12 cellular contexts compared by ENCODE assay signal in genomic region chr2:42092084-42092996, GRCh38. TPM values are rescaled to one million over a fixed set of nuclear protein-coding genes. Genes with fewer than 3 reads are reported as not detected.
DNase-seq lines count a peak whose midpoint lies in the region; ATAC-seq and TF ChIP-seq lines count a peak whose summit lies in the region.
"Had no signal": no experiment of that assay in that cellular context is flagged by ENCODE, and none has a peak within 500 bp of the region (broad histone marks: within the 10 kb centered on the region; RNA-seq: fewer than 3 reads in every experiment).

No MANE protein-coding gene starts in this region.

- ATAC-seq in body of pancreas (peak; percentile 77), left lung (peak; percentile 60), upper lobe of left lung (ENCODE audit: low FRiP score in 2 of 2) (peak; percentile 6 to 65)

- H3K27me3 Mint-ChIP-seq in MCF 10A (ENCODE audit: insufficient read depth, unreplicated experiment): peaks cover 44% of the 10 kb centered on the region

- H2AFZ ChIP-seq in mammary epithelial cell (ENCODE audit: low read depth, low read length): peak overlapping the region; percentile 24
- H2AFZ ChIP-seq: PC-9 had no signal

- BruUV-seq in mammary epithelial cell (replicated peaks; lab: Mats Ljungman, UMichigan): no TSS peak
- BruUV-seq in MCF 10A (replicated peaks; lab: Mats Ljungman, UMichigan): no TSS peak

- no peak overlapping the region for H3K4me3 Mint-ChIP-seq in MCF 10A (ENCODE audit: unreplicated experiment)

- in situ Hi-C loops in mammary epithelial cell (cut with MboI; ENCODE audit: low sequenced_read_pairs in 2 of 2): loop anchor here in 1 of 2 donors (10.0 kb wide), 1 partner anchor 142 kb away; no protein-coding TSS in a partner anchor

- H3K36me3 ChIP-seq in mammary epithelial cell (ENCODE audit: insufficient read depth, low read length): no peaks in the 10 kb centered on the region
- no peaks in the 10 kb centered on the region for H3K36me3 ChIP-seq in body of pancreas (replicated peaks in 1 of 2; ENCODE audit: insufficient read depth in 1 of 2, low read depth in 2 of 2)
- no peaks in the 10 kb centered on the region for H3K36me3 ChIP-seq in left lung
- H3K36me3 ChIP-seq in upper lobe of left lung: no peaks in the 10 kb centered on the region
- H3K36me3 ChIP-seq: brain microvascular endothelial cell, heart right ventricle had no signal

- H3K27ac Mint-ChIP-seq in MCF 10A (ENCODE audit: low read depth, unreplicated experiment): no peak overlapping the region

- TF ChIP-seq POLR2A in body of pancreas (IDR thresholded peaks at IDR 0.05) (no peak), upper lobe of left lung (IDR thresholded peaks at IDR 0.05) (no peak)

- H3K27me3 ChIP-seq in mammary epithelial cell (ENCODE audit: insufficient read depth, low read length) (no peaks in the 10 kb centered on the region), body of pancreas (no peaks in the 10 kb centered on the region), left lung (no peaks in the 10 kb centered on the region), upper lobe of left lung (no peaks in the 10 kb centered on the region)
- H3K27me3 ChIP-seq: brain microvascular endothelial cell, heart right ventricle had no signal

- no peaks in the 10 kb centered on the region for H3K36me3 Mint-ChIP-seq in MCF 10A (ENCODE audit: insufficient read depth, unreplicated experiment)

- H3K4me3 ChIP-seq in mammary epithelial cell (replicated peaks in 1 of 3; ENCODE audit: insufficient read depth in 1 of 3, low read depth in 2 of 3, low read length in 3 of 3) (no peak overlapping the region), body of pancreas (no peak overlapping the region), left lung (no peak overlapping the region), upper lobe of left lung (no peak overlapping the region)
- H3K4me3 ChIP-seq: heart right ventricle, PC-9 had no signal

- intact Hi-C loops in mammary epithelial cell (cut with micrococcal nuclease) (loop anchor here (1.0 to 10.0 kb wide), 2 partner anchors 146 to 402 kb away; partner anchors contain the start of gene KCNG3), MCF 10A (cut with micrococcal nuclease) (no loop called here), body of pancreas (cut with DNase I) (loop anchor here (10.0 kb wide), 1 partner anchor 242 kb away; no protein-coding TSS in a partner anchor), left lung (cut with DNase I) (loop anchor here in 1 of 2 donors (10.0 kb wide), 1 partner anchor 242 kb away; no protein-coding TSS in a partner anchor)

- H4K20me1 ChIP-seq in mammary epithelial cell (ENCODE audit: insufficient read depth, low read length): no peaks in the 10 kb centered on the region

- H3K4me2 ChIP-seq in mammary epithelial cell (ENCODE audit: insufficient read depth, low read depth, low read length): no peak overlapping the region
- H3K4me2 ChIP-seq: PC-9 had no signal

- H3K9ac ChIP-seq in mammary epithelial cell (ENCODE audit: insufficient read depth, low read length): no peak overlapping the region

- H3K79me2 ChIP-seq in mammary epithelial cell (ENCODE audit: insufficient read depth, low read length): no peaks in the 10 kb centered on the region

- no peak for TF ChIP-seq EP300 in upper lobe of left lung (IDR thresholded peaks at IDR 0.05)

- DNase-seq in mammary epithelial cell (peak; percentile 17), MCF 10A (ENCODE audit: unreplicated experiment) (no peak), body of pancreas (peak; percentile 28 to 72 (median 56)), left lung (no peak), upper lobe of left lung (peak in 1 of 2 donors; percentile 45), middle frontal gyrus (ENCODE audit: extremely low spot score, low spot score) (no peak), NCI-H82 treated with DMSO at 0.1 percent for 48 hours (lab: John Stamatoyannopoulos, UW; ENCODE audit: unreplicated experiment) (no peak)
- no peak for DNase-seq in activated CD4-positive, alpha-beta T cell treated with anti-CD3 and anti-CD28 coated beads for 4 hours
- DNase-seq: activated CD4-positive, alpha-beta T cell treated with anti-CD3 and anti-CD28 coated beads, Interleukin-2, amount 50 U/mL, for 4 hours; brain microvascular endothelial cell; heart right ventricle; PC-9 had no signal

- POLR2A ChIA-PET in MCF 10A (lab: Yijun Ruan, JAX): interaction anchor here (0.7 to 0.8 kb wide), 2 partner anchors 210 to 268 kb away, joined by 3 read pairs; no protein-coding TSS in a partner anchor

- no peak overlapping the region for H3K27ac ChIP-seq in mammary epithelial cell (ENCODE audit: insufficient read depth, low read depth, low read length)
- peak overlapping the region; percentile 18 to 55 (median 40) for H3K27ac ChIP-seq in body of pancreas
- H3K27ac ChIP-seq in left lung: peak overlapping the region in 1 of 2 donors; percentile 29
- peak overlapping the region in 2 of 4 donors; percentile 14 to 24 for H3K27ac ChIP-seq in upper lobe of left lung
- H3K27ac ChIP-seq: brain microvascular endothelial cell, PC-9 had no signal

- TF ChIP-seq CTCF in mammary epithelial cell (conservative IDR thresholded peaks at IDR 0.05 in 1 of 2, IDR thresholded peaks at IDR 0.05 in 1 of 2; ENCODE audit: extremely low read depth in 1 of 2, insufficient read depth in 1 of 2, low read depth in 1 of 2, low read length in 2 of 2): no peak
- no peak for TF ChIP-seq CTCF in MCF 10A (IDR thresholded peaks at IDR 0.05; ENCODE audit: unreplicated experiment)
- TF ChIP-seq CTCF in body of pancreas (IDR thresholded peaks at IDR 0.05): no peak
- no peak for TF ChIP-seq CTCF in left lung (IDR thresholded peaks at IDR 0.05)
- no peak for TF ChIP-seq CTCF in upper lobe of left lung (IDR thresholded peaks at IDR 0.05)

- peaks cover 8% of the 10 kb centered on the region for H3K4me1 ChIP-seq in mammary epithelial cell (ENCODE audit: insufficient read depth, low read length)
- peaks cover 20% of the 10 kb centered on the region for H3K4me1 ChIP-seq in body of pancreas
- peaks cover 3 to 29% of the 10 kb centered on the region in 2 donors for H3K4me1 ChIP-seq in left lung
- H3K4me1 ChIP-seq in upper lobe of left lung: peaks cover 5 to 23% (median 7%) of the 10 kb centered on the region in 4 donors

- dilution Hi-C loops in mammary epithelial cell (cut with HindIII; ENCODE audit: low sequenced_read_pairs): no loop called here

- no peaks in the 10 kb centered on the region for H3K9me3 Mint-ChIP-seq in MCF 10A (ENCODE audit: unreplicated experiment)

- H3K9me3 ChIP-seq in mammary epithelial cell (replicated peaks; ENCODE audit: insufficient read depth, low read length) (no peaks in the 10 kb centered on the region), body of pancreas (no peaks in the 10 kb centered on the region), left lung (no peaks in the 10 kb centered on the region), upper lobe of left lung (no peaks in the 10 kb centered on the region)
- H3K9me3 ChIP-seq: heart right ventricle had no signal

- CTCF ChIA-PET in mammary epithelial cell (lab: Charles Lee; ENCODE audit: low non-redundant PET) (interaction anchor here (0.6 kb wide), 1 partner anchor 1128 kb away, joined by 7 read pairs; no protein-coding TSS in a partner anchor), MCF 10A (lab: Yijun Ruan, JAX) (interaction anchor here (0.6 to 12.8 kb wide), 9 partner anchors 19 to 251 kb away, joined by 3 to 612 read pairs (median 7); no protein-coding TSS in a partner anchor)

- no peaks in the 10 kb centered on the region for H3K4me1 Mint-ChIP-seq in MCF 10A (ENCODE audit: insufficient read depth, unreplicated experiment)

- WGBS in mammary epithelial cell (ENCODE audit: low coverage, missing lambda C conversion rate): 30% methylated on average over 7 of the region's 7 CpGs
- 12 to 17% methylated on average over 7 of the region's 7 CpGs for WGBS in body of pancreas, 2 donors
- WGBS in upper lobe of left lung, 2 donors: 43 to 46% methylated on average over 7 of the region's 7 CpGs

RNA-seq across cellular contexts. Expression of gene PKDCC, which starts 44.5 kb away (rescaled TPM):
- total RNA-seq in mammary epithelial cell (under 1 TPM in 1 of 2 donors, not detected in 1; 0.17 TPM), MCF 10A (2022) (0.49 and 0.96 TPM in 2 replicates), body of pancreas (10 to 100 TPM; 25.7 to 93.9 TPM), left lung (10 to 100 TPM; 63.1 to 68.2 TPM), upper lobe of left lung (100 to 1,000 TPM in 3 of 6 donors, 10 to 100 TPM in 3; 65.0 to 156 (median 95.9) TPM)
- not detected for polyA plus RNA-seq in mammary epithelial cell
- not detected for polyA minus RNA-seq in mammary epithelial cell

Comparison
In these comparisons a context has a peak if more than half of its experiments do, and no peak if none do; other contexts are left out.
1. DNase-seq: peak in mammary epithelial cell (single experiment) and body of pancreas (4 of 4); none in MCF 10A (single experiment), left lung (0 of 2), activated CD4-positive, alpha-beta T cell treated with anti-CD3 and anti-CD28 coated beads for 4 hours (0 of 2), middle frontal gyrus (single experiment) and NCI-H82 treated with DMSO at 0.1 percent for 48 hours (single experiment).
2. RNA of gene PKDCC, which starts 44.5 kb away (total RNA-seq): 65.0 to 156 TPM in upper lobe of left lung, 25.7 to 93.9 TPM in body of pancreas and 63.1 to 68.2 TPM in left lung; 0.49 to 0.96 TPM in MCF 10A and 0.17 TPM in mammary epithelial cell; every median in the first group is over 10 times any median in the second.
3. Peak in every context shown above with its lines, with median percentiles within 50 percentile points of each other: ATAC-seq.